In genomic region chr7:32648408-32649156, GRCh38 we compare ENCODE assay signal across 1 cellular context.
A peak's percentile ranks its signal among the peaks of the same experiment; 100 is the strongest.
TF ChIP-seq lines count a peak whose summit lies in the region.

No MANE protein-coding gene starts in this region.

TF ChIP-seq in K562, 482 proteins besides CTCF, POLR2A, EP300 and RAD21 (continued from another document and continues in another):
- TF ChIP-seq CHD7 (IDR thresholded peaks at IDR 0.05; ENCODE audit: low read depth, low read length) (no peak), GABPA (tag; conservative IDR thresholded peaks at IDR 0.05; ENCODE audit: low read depth) (no peak), NKRF (IDR thresholded peaks at IDR 0.05; ENCODE audit: borderline replicate concordance) (no peak), HOXB6 (CRISPR knock-in tag; IDR thresholded peaks at IDR 0.05; ENCODE audit: borderline replicate concordance) (no peak), POLR2AphosphoS5 (IDR thresholded peaks at IDR 0.05; ENCODE audit: control insufficient read depth, insufficient read depth, low read depth, low read length) (no peak), CCAR2 (IDR thresholded peaks at IDR 0.05; ENCODE audit: low read depth, low read length) (no peak), ZNF140 (CRISPR knock-in tag; IDR thresholded peaks at IDR 0.05) (no peak), FOXA1 (IDR thresholded peaks at IDR 0.05; ENCODE audit: borderline replicate concordance) (no peak), RBM39 (optimal IDR thresholded peaks at IDR 0.05; ENCODE audit: low read depth, low read length) (no peak), ZBTB49 (CRISPR knock-in tag; IDR thresholded peaks at IDR 0.05; ENCODE audit: borderline replicate concordance) (no peak), CC2D1A (IDR thresholded peaks at IDR 0.05) (0 out of 2 replicates have a peak, but pooled peaks have one; percentile 26), XRCC5 (IDR thresholded peaks at IDR 0.05; ENCODE audit: low read depth, low read length) (no peak), MTA2 (IDR thresholded peaks at IDR 0.05; ENCODE audit: low read depth) (0 out of 2 replicates have a peak, but pooled peaks have one; percentile 31), MBD2 (IDR thresholded peaks at IDR 0.05; ENCODE audit: borderline replicate concordance, low read depth) (peak; percentile 22; the same call in 1 of the 2 replicates), EGR1 (conservative IDR thresholded peaks at IDR 0.05) (no peak), PCBP2 (IDR thresholded peaks at IDR 0.05; ENCODE audit: low read depth, low read length, poor library complexity, severe bottlenecking) (no peak), MYNN (IDR thresholded peaks at IDR 0.05) (no peak), MYNN (CRISPR knock-in tag; IDR thresholded peaks at IDR 0.05) (no peak), HDGF (IDR thresholded peaks at IDR 0.05) (no peak), FOXP1 (CRISPR knock-in tag; IDR thresholded peaks at IDR 0.05) (no peak), ZFP30 (CRISPR knock-in tag; IDR thresholded peaks at IDR 0.05; ENCODE audit: borderline replicate concordance) (no peak), SOX6 (IDR thresholded peaks at IDR 0.05) (peak; percentile 45; the same call in 1 of the 2 replicates), HMGXB4 (CRISPR knock-in tag; IDR thresholded peaks at IDR 0.05) (no peak), ETS1 (conservative IDR thresholded peaks at IDR 0.05; ENCODE audit: control insufficient read depth, low read depth, low read length) (no peak), LEF1 (IDR thresholded peaks at IDR 0.05) (peak; percentile 90), RNF2 (IDR thresholded peaks at IDR 0.05) (0 out of 2 replicates have a peak, but pooled peaks have one; percentile 30), ZNF3 (CRISPR knock-in tag; IDR thresholded peaks at IDR 0.05) (no peak), TAL1 (IDR thresholded peaks at IDR 0.05) (peak; percentile 49; the same call in 1 of the 2 replicates), FIP1L1 (IDR thresholded peaks at IDR 0.05; ENCODE audit: low read depth, low read length, poor library complexity, severe bottlenecking) (no peak), COPS2 (conservative IDR thresholded peaks at IDR 0.05) (no peak), ZNF780A (CRISPR knock-in tag; IDR thresholded peaks at IDR 0.05) (no peak), ADNP (tag; IDR thresholded peaks at IDR 0.05) (no peak), ERF (CRISPR knock-in tag; IDR thresholded peaks at IDR 0.05) (no peak), KLF13 (tag; IDR thresholded peaks at IDR 0.05; ENCODE audit: borderline replicate concordance, low read depth) (no peak), PHB2 (IDR thresholded peaks at IDR 0.05; ENCODE audit: low read depth) (no peak), STAG1 (CRISPR knock-in tag; IDR thresholded peaks at IDR 0.05; ENCODE audit: borderline replicate concordance) (no peak), TAF15 (IDR thresholded peaks at IDR 0.05; ENCODE audit: low read depth, low read length) (no peak), ZSCAN29 (IDR thresholded peaks at IDR 0.05) (no peak), CTBP1 (IDR thresholded peaks at IDR 0.05; ENCODE audit: borderline replicate concordance) (no peak), ZSCAN32 (CRISPR knock-in tag; IDR thresholded peaks at IDR 0.05) (no peak), DDX20 (tag; IDR thresholded peaks at IDR 0.05; ENCODE audit: low read depth) (no peak), SMARCA4 (IDR thresholded peaks at IDR 0.05) (peak; percentile 82), TRIM24 (IDR thresholded peaks at IDR 0.05) (no peak), DPF2 (IDR thresholded peaks at IDR 0.05) (peak; percentile 81), USF1 (CRISPR knock-in tag; IDR thresholded peaks at IDR 0.05) (no peak), ZEB2 (IDR thresholded peaks at IDR 0.05) (peak; percentile 51; the same call in 1 of the 2 replicates), ZBTB7A (IDR thresholded peaks at IDR 0.05; ENCODE audit: borderline replicate concordance, control insufficient read depth, low read depth, low read length) (no peak), HMBOX1 (IDR thresholded peaks at IDR 0.05) (0 out of 2 replicates have a peak, but pooled peaks have one; percentile 10)
